Comparison of ENCODE assay signal across 25 cellular contexts in the genomic region with DNA sequence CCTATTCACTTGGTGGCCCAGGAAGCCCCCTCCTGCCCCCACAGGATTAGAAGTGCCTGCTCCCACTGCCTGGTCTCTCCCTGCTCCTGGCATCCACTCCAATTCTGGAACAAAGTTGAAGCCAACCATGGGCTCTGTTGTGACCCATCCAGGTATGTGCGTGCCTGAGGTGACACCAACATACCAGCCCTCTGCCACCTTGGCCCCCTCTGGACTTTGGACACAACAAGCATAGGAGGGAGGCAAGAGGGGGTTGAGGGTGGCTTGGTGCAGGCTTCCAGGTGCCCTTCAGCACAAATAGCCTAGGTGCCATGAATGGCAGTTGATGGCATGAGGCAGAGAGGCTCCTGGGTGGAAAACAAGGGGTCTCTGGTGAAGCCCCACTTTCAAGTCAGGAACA.
"Had no signal": no experiment of that assay in that cellular context is flagged by ENCODE, and none has a peak within 500 bp of the region (broad histone marks: within the 10 kb centered on the region; RNA-seq: fewer than 3 reads in every experiment).

No MANE protein-coding gene starts in this region.

- H3K4me3 ChIP-seq: pancreas, prostate gland, right atrium auricular region, right lobe of liver, sigmoid colon, stomach, thoracic aorta, thyroid gland, tibial nerve, vagina had no signal

- H3K4me1 ChIP-seq: pancreas, prostate gland, right atrium auricular region, sigmoid colon, stomach, thyroid gland, tibial nerve, vagina had no signal

- H3K27me3 ChIP-seq: pancreas, right atrium auricular region, right lobe of liver, sigmoid colon, stomach, thyroid gland, tibial nerve, vagina had no signal

- H3K9me3 ChIP-seq: pancreas, prostate gland, right atrium auricular region, right lobe of liver, sigmoid colon, stomach, thoracic aorta, thyroid gland, vagina had no signal

- ATAC-seq: naive thymus-derived CD8-positive, alpha-beta T cell; natural killer cell treated with Interleukin-12 subunit alpha and Interleukin-12 subunit beta and Interleukin-15 and Interleukin-18, amount 100 ng/mL, for 72 hours; right lobe of liver; stimulated activated effector memory CD8-positive, alpha-beta T cell treated with anti-CD3 and anti-CD28 coated beads, Interleukin-12 subunit alpha, Interleukin-12 subunit beta, amount 100 ng/mL, for 72 hours; stimulated activated naive B cell treated with anti-CD40 and anti-IgM and Interleukin-4, amounts not matched to agents 10 μg/mL and 1 μg/mL and 100 μg/mL, for 72 hours had no signal

- H3K27ac ChIP-seq: pancreas, prostate gland, right atrium auricular region, right lobe of liver, sigmoid colon, stomach, thoracic aorta, thyroid gland, tibial nerve, vagina had no signal

- H3K36me3 ChIP-seq: pancreas, prostate gland, right atrium auricular region, right lobe of liver, sigmoid colon, stomach, thoracic aorta, thyroid gland, tibial nerve, vagina had no signal

- DNase-seq: naive B cell; naive thymus-derived CD8-positive, alpha-beta T cell; nephron progenitor cell; occipital lobe; retina; right lobe of liver; sigmoid colon; small intestine; stimulated activated CD4-positive, alpha-beta T cell treated with anti-CD3 and anti-CD28 coated beads, Interleukin-15, amount 100 ng/mL, for 24 hours; stimulated activated CD4-positive, alpha-beta T cell treated with anti-CD3 and anti-CD28 coated beads, Interleukin-2, amount 100 ng/mL, for 24 hours; stimulated activated CD4-positive, alpha-beta T cell treated with anti-CD3 and anti-CD28 coated beads, Interleukin-2, amount 100 ng/mL, for 48 hours; stimulated activated CD4-positive, alpha-beta T cell treated with anti-CD3 and anti-CD28 coated beads, Interleukin-4, amount 100 ng/mL, for 24 hours; stimulated activated naive B cell treated with anti-CD40 and anti-IgM and Interleukin-4, amounts not matched to agents 10 μg/mL and 1 μg/mL and 100 μg/mL, for 72 hours; stimulated activated naive CD4-positive, alpha-beta T cell treated with Interleukin-2 at 50 U/mL for 16 hours; stomach; thyroid gland; trophoblast cell had no signal
